11 cellular contexts compared by ENCODE assay signal in the genomic region with DNA sequence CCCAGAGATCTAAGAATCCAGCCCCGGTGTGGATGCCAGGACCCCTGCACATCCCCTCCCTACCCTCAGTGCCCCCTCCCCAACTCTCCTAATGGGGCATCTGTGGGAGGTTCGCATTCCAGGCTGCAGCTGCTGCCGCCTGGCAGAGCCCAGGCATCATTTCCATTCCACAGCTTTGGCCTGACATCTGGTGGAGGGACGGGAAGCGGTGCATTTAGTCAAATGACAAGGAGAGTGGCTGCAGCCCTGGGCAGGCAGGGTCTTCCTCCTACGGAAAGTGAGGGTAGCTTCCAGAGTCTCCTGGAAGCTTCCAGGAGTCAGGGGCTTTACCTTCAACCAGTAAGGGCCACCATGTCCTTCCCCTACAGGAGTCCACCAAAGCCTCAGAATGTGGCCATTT. TPM values are rescaled to one million over a fixed set of nuclear protein-coding genes. Genes with fewer than 3 reads are reported as not detected.
DNase-seq lines count a peak whose midpoint lies in the region; ATAC-seq, FAIRE-seq and TF ChIP-seq lines count a peak whose summit lies in the region.
"Had no signal": no experiment of that assay in that cellular context is flagged by ENCODE, and none has a peak within 500 bp of the region (broad histone marks: within the 10 kb centered on the region; RNA-seq: fewer than 3 reads in every experiment).

No MANE protein-coding gene starts in this region.

- H4K20me1 ChIP-seq in keratinocyte (ENCODE audit: control insufficient read depth, extremely low read depth, insufficient read depth, low read length): no peaks in the 10 kb centered on the region

- H3K9ac ChIP-seq in keratinocyte (ENCODE audit: control insufficient read depth, extremely low read depth, insufficient read depth, low read length): no peak overlapping the region

- no peaks in the 10 kb centered on the region for H3K36me3 ChIP-seq in keratinocyte (ENCODE audit: control insufficient read depth in 2 of 2, extremely low read depth in 1 of 2, insufficient read depth in 2 of 2, low read length in 2 of 2)
- H3K36me3 ChIP-seq: SJSA1 had no signal

- peak; percentile 57 for DNase-seq in Ammon's horn (ENCODE audit: low spot score)
- DNase-seq in HPDE6-E6E7 (ENCODE audit: extremely low spot score): peak; percentile 41
- peak; percentile 64 for DNase-seq in astrocyte of the hippocampus (ENCODE audit: low read depth, low spot score)
- DNase-seq in keratinocyte (ENCODE audit: low read depth, low spot score): no peak
- no peak for DNase-seq in middle frontal gyrus (ENCODE audit: extremely low spot score, low spot score)
- no peak for DNase-seq in NCI-H187 (lab: John Stamatoyannopoulos, UW)
- DNase-seq: activated T-cell treated with anti-CD3 and anti-CD28 coated beads, Interleukin-2, amount 50 U/mL, for 1 hour; effector memory CD4-positive, alpha-beta T cell had no signal

- no peak overlapping the region for H3K4me2 ChIP-seq in keratinocyte (ENCODE audit: control insufficient read depth, extremely low read depth, insufficient read depth, low read depth, low read length)

- H3K4me3 ChIP-seq in keratinocyte (ENCODE audit: control insufficient read depth in 2 of 3, extremely low read depth in 1 of 3, insufficient read depth in 2 of 3, low read depth in 1 of 3, low read length in 3 of 3): no peak overlapping the region
- H3K4me3 ChIP-seq: SJSA1 had no signal

- H3K27ac ChIP-seq in keratinocyte (ENCODE audit: control insufficient read depth, insufficient read depth, low read length): no peak overlapping the region
- H3K27ac ChIP-seq: SJSA1 had no signal

- FAIRE-seq in keratinocyte (lab: Jason Lieb, UNC): no peak

- ATAC-seq in GM19397 (IDR thresholded peaks at IDR 0.05; ENCODE audit: unreplicated experiment) (no peak), HG03196 (IDR thresholded peaks at IDR 0.05; ENCODE audit: unreplicated experiment) (no peak)

- dilution Hi-C loops in keratinocyte (cut with MboI; ENCODE audit: extremely low pct_ligation_motif_present, low sequenced_read_pairs): no loop called here

- no peaks in the 10 kb centered on the region for H3K79me2 ChIP-seq in keratinocyte (ENCODE audit: control insufficient read depth, insufficient read depth, low read length)

- peaks cover 2% of the 10 kb centered on the region for H3K9me3 ChIP-seq in keratinocyte (ENCODE audit: control insufficient read depth, low read depth, low read length)
- H3K9me3 ChIP-seq: SJSA1 had no signal

- H3K4me1 ChIP-seq in keratinocyte (ENCODE audit: control insufficient read depth, extremely low read depth, insufficient read depth, low read length): peaks cover 3% of the 10 kb centered on the region
- H3K4me1 ChIP-seq: SJSA1 had no signal

- H2AFZ ChIP-seq in keratinocyte (ENCODE audit: control insufficient read depth, low read length): no peak overlapping the region

- H3K27me3 ChIP-seq in keratinocyte (ENCODE audit: control insufficient read depth, extremely low read depth, insufficient read depth, low read length): no peaks in the 10 kb centered on the region

- TF ChIP-seq CTCF in keratinocyte (optimal IDR thresholded peaks at IDR 0.05 in 1 of 3, IDR thresholded peaks at IDR 0.05 in 1 of 3, conservative IDR thresholded peaks at IDR 0.05 in 1 of 3; ENCODE audit: extremely low read depth in 1 of 3, insufficient read depth in 2 of 3, low read length in 3 of 3): peak; percentile 37 to 76 (median 50)

- H3K9me1 ChIP-seq in keratinocyte (ENCODE audit: control insufficient read depth, extremely low read depth, insufficient read depth, low read length): no peaks in the 10 kb centered on the region

RNA-seq across cellular contexts. Expression of a gene that starts 30.8 kb away (rescaled TPM):
- not detected in 3 replicates for polyA plus RNA-seq in keratinocyte
- not detected for polyA plus RNA-seq in keratinocyte (2011; ENCODE audit: low read depth)
- polyA plus RNA-seq in keratinocyte (2011; cell fraction: cytosol; rRNA removed): not detected in 2 replicates
- polyA plus RNA-seq in keratinocyte (2011; cell fraction: nucleus; rRNA removed): not detected in 2 replicates
- not detected in 2 replicates for polyA plus RNA-seq in keratinocyte (2012; ENCODE audit: low replicate concordance)
- polyA minus RNA-seq in keratinocyte: not detected in 3 replicates
- not detected for polyA minus RNA-seq in keratinocyte (2011; cell fraction: cytosol; rRNA and poly(A)+ RNA removed)
- not detected in 2 replicates for polyA minus RNA-seq in keratinocyte (2011; cell fraction: nucleus; rRNA and poly(A)+ RNA removed)

Comparison
In these comparisons a context has a peak if more than half of its experiments do, and no peak if none do; other contexts are left out.
1. DNase-seq: peak in Ammon's horn (single experiment), HPDE6-E6E7 (single experiment) and astrocyte of the hippocampus (single experiment); none in keratinocyte (single experiment), middle frontal gyrus (single experiment) and NCI-H187 (0 of 2).